ENCODE assay signal across 8 cellular contexts in the genomic region with DNA sequence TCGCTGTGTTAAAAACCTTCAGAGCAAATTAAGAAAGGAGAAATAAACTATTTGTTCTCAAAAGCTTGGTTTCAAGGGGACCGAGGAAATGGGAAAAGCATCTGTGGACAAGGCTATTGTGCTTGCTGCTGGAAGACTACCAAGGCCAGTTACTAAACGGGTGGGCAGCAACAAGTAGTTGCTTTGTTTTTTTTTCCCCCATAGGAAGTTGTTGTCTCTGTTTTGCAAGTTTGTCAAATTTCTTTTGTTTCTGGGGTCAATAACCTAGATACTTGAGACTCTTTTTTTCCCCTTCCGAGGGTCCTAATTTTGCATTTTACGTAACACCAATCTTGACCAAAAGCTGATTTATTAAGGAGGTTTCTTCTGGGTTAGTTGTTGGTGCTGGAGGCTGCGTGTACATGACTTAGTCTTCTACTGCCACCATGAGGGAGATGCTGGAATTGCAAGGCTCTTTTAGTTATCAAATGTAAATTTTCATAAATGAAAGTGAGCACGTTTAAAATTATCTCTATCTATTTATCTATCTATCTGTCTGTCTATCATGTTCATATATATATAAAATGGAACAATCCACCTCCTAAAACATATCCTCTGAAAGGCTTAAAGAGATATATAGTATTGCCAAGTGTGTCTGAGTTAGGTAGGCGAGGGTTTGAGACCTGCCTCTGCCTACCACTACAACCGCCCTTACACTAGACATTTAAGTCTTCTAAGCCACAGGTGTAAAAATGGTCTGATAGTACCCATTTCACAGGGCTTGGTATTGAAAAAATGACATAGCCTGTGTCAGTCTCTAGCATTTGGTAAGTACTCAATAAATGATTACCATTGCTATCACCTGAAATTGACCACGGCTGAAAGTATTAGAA.
DNase-seq lines count a peak whose midpoint lies in the region; ATAC-seq and TF ChIP-seq lines count a peak whose summit lies in the region.

No MANE protein-coding gene starts in this region.

- H3K4me2 ChIP-seq in SK-N-SH = peak overlapping the region; percentile 43; the same call in 1 of the 2 replicates

- TF ChIP-seq CTCF in NB4 (IDR thresholded peaks at IDR 0.05; ENCODE audit: low read depth, low read length) (peak; percentile 96), SK-N-SH (IDR thresholded peaks at IDR 0.05) (peak; percentile 99), left ventricle myocardium inferior (IDR thresholded peaks at IDR 0.05; ENCODE audit: borderline replicate concordance) (peak; percentile 99), gastrocnemius medialis (IDR thresholded peaks at IDR 0.05 in 4 of 5, conservative IDR thresholded peaks at IDR 0.05 in 1 of 5) (peak; percentile 81 to 96 (median 91))

- in situ Hi-C loops in gastrocnemius medialis (cut with MboI; ENCODE audit: low sequenced_read_pairs in 4 of 4) = loop anchor here (5.0 to 10.0 kb wide), 3 partner anchors 307 to 312 kb away; no protein-coding TSS in a partner anchor

- intact Hi-C loops in left ventricle myocardium inferior (cut with micrococcal nuclease) (loop anchor here (2.0 to 10.0 kb wide), 2 partner anchors 140 to 312 kb away; a partner anchor contains a TSS), gastrocnemius medialis (cut with DNase I; ENCODE audit: low total_unique reads) (loop anchor here (1.0 kb wide), 1 partner anchor 313 kb away; no protein-coding TSS in a partner anchor)

- TF ChIP-seq RAD21 in SK-N-SH (IDR thresholded peaks at IDR 0.05; ENCODE audit: low read length) = peak; percentile 98

- DNase-seq in GDM1 (lab: John Stamatoyannopoulos, UW) (peak; percentile 37), NB4 (ENCODE audit: low read depth) (peak; percentile 75), SK-N-SH (peak; percentile 27), adipocyte (ENCODE audit: low read depth) (peak; percentile 92), left ventricle myocardium inferior (no peak), gastrocnemius medialis (peak; percentile 22 to 31)

- H3F3A ChIP-seq in SK-N-SH (replicated peaks; ENCODE audit: insufficient read depth) = no peaks in the 10 kb centered on the region

- H3K9me2 ChIP-seq in SK-N-SH = no peaks in the 10 kb centered on the region

- no peaks in the 10 kb centered on the region for H4K20me1 ChIP-seq in SK-N-SH (ENCODE audit: insufficient read depth)

- H3K4me3 ChIP-seq in NB4 (ENCODE audit: low read depth, low read length) = no peak overlapping the region
- H3K4me3 ChIP-seq in SK-N-SH (ENCODE audit: low read depth in 2 of 2, low read length in 1 of 2) = peak overlapping the region in 1 of 2 experiments; percentile 19; a peak in 1 of 4 replicates
- H3K4me3 ChIP-seq in adipocyte (ENCODE audit: low read length) = no peak overlapping the region
- peak overlapping the region; percentile 29 for H3K4me3 ChIP-seq in left ventricle myocardium inferior
- peak overlapping the region in 2 of 4 donors; percentile 0 to 23 for H3K4me3 ChIP-seq in gastrocnemius medialis

- CTCF ChIA-PET in SK-N-SH (lab: Yijun Ruan, JAX) = interaction anchor here (0.5 to 4.6 kb wide), 76 partner anchors 8 to 826 kb away, joined by 3 to 90 read pairs (median 4); a partner anchor contains a TSS

- no peak for TF ChIP-seq EP300 in SK-N-SH (IDR thresholded peaks at IDR 0.05; ENCODE audit: borderline replicate concordance in 1 of 2, low read depth in 1 of 2, low read length in 1 of 2)

- POLR2A ChIA-PET in SK-N-SH (lab: Yijun Ruan, JAX) = no interaction called here

- H3K27me3 ChIP-seq in SK-N-SH (ENCODE audit: insufficient read depth) = peaks cover 17% of the 10 kb centered on the region
- H3K27me3 ChIP-seq in adipocyte (replicated peaks; ENCODE audit: control insufficient read depth, insufficient read depth, low read length) = no peaks in the 10 kb centered on the region
- no peaks in the 10 kb centered on the region for H3K27me3 ChIP-seq in left ventricle myocardium inferior (ENCODE audit: low read depth)
- no peaks in the 10 kb centered on the region for H3K27me3 ChIP-seq in gastrocnemius medialis

- H3K9ac ChIP-seq in SK-N-SH (no peak overlapping the region), adipocyte (ENCODE audit: low read length) (peak overlapping the region; percentile 78)

- H3K79me2 ChIP-seq in SK-N-SH (ENCODE audit: insufficient read depth) = no peaks in the 10 kb centered on the region

- H3K27ac ChIP-seq in SK-N-SH (ENCODE audit: low read depth in 2 of 2, low read length in 1 of 2) (no peak overlapping the region), left ventricle myocardium inferior (replicated peaks) (peak overlapping the region; percentile 86), gastrocnemius medialis (peak overlapping the region in 3 of 4 donors; percentile 16 to 65 (median 43))

- ATAC-seq in gastrocnemius medialis (peak; percentile 75 to 78), GM19351 (IDR thresholded peaks at IDR 0.05; ENCODE audit: unreplicated experiment) (no peak), GM19023 (IDR thresholded peaks at IDR 0.05; ENCODE audit: unreplicated experiment) (no peak)

- H2AFZ ChIP-seq in SK-N-SH (ENCODE audit: low read depth) = peak overlapping the region; percentile 52

- 24% methylated on average over 10 of the region's 10 CpGs for WGBS in SK-N-SH (ENCODE audit: low lambda C conversion rate)

- H3K9me3 ChIP-seq in SK-N-SH = no peaks in the 10 kb centered on the region
- no peaks in the 10 kb centered on the region for H3K9me3 ChIP-seq in adipocyte (ENCODE audit: control insufficient read depth, low read length)
- no peaks in the 10 kb centered on the region for H3K9me3 ChIP-seq in left ventricle myocardium inferior (replicated peaks)
- no peaks in the 10 kb centered on the region for H3K9me3 ChIP-seq in gastrocnemius medialis

- no peaks in the 10 kb centered on the region for H3K36me3 ChIP-seq in SK-N-SH (replicated peaks in 1 of 2; ENCODE audit: control insufficient read depth in 1 of 2, insufficient read depth in 2 of 2, low read length in 1 of 2)
- no peaks in the 10 kb centered on the region for H3K36me3 ChIP-seq in adipocyte (ENCODE audit: control insufficient read depth, insufficient read depth, low read length, severe bottlenecking)
- no peaks in the 10 kb centered on the region for H3K36me3 ChIP-seq in left ventricle myocardium inferior
- no peaks in the 10 kb centered on the region for H3K36me3 ChIP-seq in gastrocnemius medialis

- H3K4me1 ChIP-seq in SK-N-SH (ENCODE audit: control insufficient read depth in 1 of 2, insufficient read depth in 2 of 2, low read depth in 1 of 2, low read length in 1 of 2) = peaks cover 0 to 8% of the 10 kb centered on the region in 2 experiments; a peak in 2 of 4 replicates
- peaks cover 41% of the 10 kb centered on the region for H3K4me1 ChIP-seq in adipocyte (ENCODE audit: control insufficient read depth, insufficient read depth, low read length)
- H3K4me1 ChIP-seq in left ventricle myocardium inferior = peaks cover 34% of the 10 kb centered on the region
- peaks cover 3 to 14% of the 10 kb centered on the region in 2 donors for H3K4me1 ChIP-seq in gastrocnemius medialis

- TF ChIP-seq POLR2A in NB4 (IDR thresholded peaks at IDR 0.05; ENCODE audit: extremely low read depth, insufficient read length) (no peak), gastrocnemius medialis (IDR thresholded peaks at IDR 0.05) (no peak)

TF ChIP-seq in SK-N-SH, 30 proteins besides CTCF, POLR2A, EP300 and RAD21:
- no peak for TF ChIP-seq FOXM1 (IDR thresholded peaks at IDR 0.05; ENCODE audit: low read depth)
- peak; percentile 77 for TF ChIP-seq SMC3 (IDR thresholded peaks at IDR 0.05; ENCODE audit: low read depth, low read length)
- no peak for TF ChIP-seq TEAD4 (IDR thresholded peaks at IDR 0.05; ENCODE audit: borderline replicate concordance, insufficient read depth)
- TF ChIP-seq FOXJ3 (CRISPR knock-in tag; IDR thresholded peaks at IDR 0.05) = no peak

Comparison
In these comparisons a context has a peak if more than half of its experiments do, and no peak if none do; other contexts are left out.
1. H3K27ac ChIP-seq: peak in left ventricle myocardium inferior (single experiment) and gastrocnemius medialis (3 of 4); none in SK-N-SH (0 of 2).
2. ATAC-seq: peak in gastrocnemius medialis (2 of 2); none in GM19351 (single experiment) and GM19023 (single experiment).
3. Peak in every context shown above with its lines, with median percentiles within 50 percentile points of each other: CTCF ChIP-seq.